1 cellular context compared by ENCODE assay signal in the genomic region with DNA sequence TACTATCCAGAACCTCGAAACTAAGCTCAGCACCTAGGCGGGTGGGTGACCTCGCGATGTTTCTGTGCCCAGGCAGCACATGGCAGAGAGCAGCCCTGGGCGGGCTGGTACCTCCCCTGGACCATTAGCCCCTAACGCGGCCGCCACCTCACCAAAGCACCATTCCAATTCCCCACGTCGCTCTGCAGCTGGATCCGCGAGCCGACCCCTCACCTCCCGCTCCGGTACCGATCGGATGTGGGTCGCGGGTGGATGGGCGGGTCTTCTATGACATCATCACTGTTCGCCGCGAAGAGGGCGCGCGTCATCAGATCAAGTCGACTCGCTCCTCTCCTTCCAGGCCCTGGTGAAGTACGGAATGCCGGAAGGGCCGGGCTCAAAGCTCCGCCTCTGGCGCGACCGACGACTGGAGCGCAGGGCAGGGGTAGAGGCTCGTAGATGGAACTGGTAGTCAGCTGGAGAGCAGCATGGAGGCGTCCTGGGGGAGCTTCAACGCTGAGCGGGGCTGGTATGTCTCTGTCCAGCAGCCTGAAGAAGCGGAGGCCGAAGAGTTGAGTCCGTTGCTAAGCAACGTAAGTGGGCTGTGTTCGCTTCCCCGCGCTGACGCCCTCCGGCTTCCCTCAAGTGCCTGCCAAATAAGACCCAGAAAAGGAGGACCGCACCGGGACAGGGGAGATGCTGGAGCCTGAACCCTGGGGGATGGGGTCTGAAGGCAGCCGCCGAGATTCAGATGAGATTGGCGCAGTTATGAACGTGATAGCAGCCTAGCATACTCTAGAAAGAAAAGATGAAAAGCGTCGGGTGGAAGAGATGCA.
A peak's percentile ranks its signal among the peaks of the same experiment; 100 is the strongest.
TF ChIP-seq lines count a peak whose summit lies in the region.

SLC38A6 (plus strand) TSS at position 435 of the 815 bp plus-strand sequence; CDS start at position 468, 33 bp downstream.
TRMT5 (minus strand) TSS at position 269 of the 815 bp plus-strand sequence; CDS start at position 163, 106 bp downstream.

TF ChIP-seq in K562, 482 proteins besides CTCF, POLR2A, EP300 and RAD21 (continued from another document and continues in another):
- TF ChIP-seq CBFA2T3 (IDR thresholded peaks at IDR 0.05) (0 out of 2 replicates have a peak, but pooled peaks have one; percentile 2), CREM (IDR thresholded peaks at IDR 0.05; ENCODE audit: low read depth) (peak; percentile 100), XRCC4 (IDR thresholded peaks at IDR 0.05; ENCODE audit: extremely low read depth, insufficient read depth, insufficient read length) (no peak), SP2 (IDR thresholded peaks at IDR 0.05; ENCODE audit: extremely low read depth, low read depth, low read length, poor library complexity, severe bottlenecking) (no peak), TRIM28 (IDR thresholded peaks at IDR 0.05) (peak; percentile 72; the same call in 1 of the 2 replicates), MYNN (IDR thresholded peaks at IDR 0.05) (0 out of 2 replicates have a peak, but pooled peaks have one; percentile 18), MYNN (CRISPR knock-in tag; IDR thresholded peaks at IDR 0.05) (no peak), ZNF592 (IDR thresholded peaks at IDR 0.05) (0 out of 2 replicates have a peak, but pooled peaks have one; percentile 4), MYC (IDR thresholded peaks at IDR 0.05; ENCODE audit: low read depth, low read length) (peak; percentile 72; the same call in 1 of the 2 replicates), MYC (CRISPR knock-in tag; IDR thresholded peaks at IDR 0.05; ENCODE audit: borderline replicate concordance, low read depth) (0 out of 2 replicates have a peak, but pooled peaks have one; percentile 43), ZFX (CRISPR knock-in tag; IDR thresholded peaks at IDR 0.05) (peak; percentile 66), KAT7 (CRISPR knock-in tag; IDR thresholded peaks at IDR 0.05; ENCODE audit: borderline replicate concordance) (peak; percentile 95), ZC3H4 (CRISPR knock-in tag; IDR thresholded peaks at IDR 0.05; ENCODE audit: borderline replicate concordance) (no peak), ZNF134 (CRISPR knock-in tag; conservative IDR thresholded peaks at IDR 0.05) (0 out of 2 replicates have a peak, but pooled peaks have one; percentile 35), SP1 (CRISPR knock-in tag; IDR thresholded peaks at IDR 0.05) (peak; percentile 88), NCOR1 (IDR thresholded peaks at IDR 0.05) (no peak), ZNF24 (IDR thresholded peaks at IDR 0.05) (peak; percentile 41; the same call in 1 of the 2 replicates), C11orf30 (IDR thresholded peaks at IDR 0.05; ENCODE audit: low read depth) (peak; percentile 88), SUPT5H (IDR thresholded peaks at IDR 0.05) (peak; percentile 81), WHSC1 (IDR thresholded peaks at IDR 0.05; ENCODE audit: low read length) (no peak), PHF20 (IDR thresholded peaks at IDR 0.05; ENCODE audit: partially characterized antibody) (peak; percentile 65), ZBTB17 (CRISPR knock-in tag; IDR thresholded peaks at IDR 0.05) (no peak), GABPB1 (CRISPR knock-in tag; IDR thresholded peaks at IDR 0.05) (peak; percentile 66; the same call in 1 of the 2 replicates), THRAP3 (IDR thresholded peaks at IDR 0.05; ENCODE audit: borderline replicate concordance) (no peak)
- TF ChIP-seq, protein P1, sequence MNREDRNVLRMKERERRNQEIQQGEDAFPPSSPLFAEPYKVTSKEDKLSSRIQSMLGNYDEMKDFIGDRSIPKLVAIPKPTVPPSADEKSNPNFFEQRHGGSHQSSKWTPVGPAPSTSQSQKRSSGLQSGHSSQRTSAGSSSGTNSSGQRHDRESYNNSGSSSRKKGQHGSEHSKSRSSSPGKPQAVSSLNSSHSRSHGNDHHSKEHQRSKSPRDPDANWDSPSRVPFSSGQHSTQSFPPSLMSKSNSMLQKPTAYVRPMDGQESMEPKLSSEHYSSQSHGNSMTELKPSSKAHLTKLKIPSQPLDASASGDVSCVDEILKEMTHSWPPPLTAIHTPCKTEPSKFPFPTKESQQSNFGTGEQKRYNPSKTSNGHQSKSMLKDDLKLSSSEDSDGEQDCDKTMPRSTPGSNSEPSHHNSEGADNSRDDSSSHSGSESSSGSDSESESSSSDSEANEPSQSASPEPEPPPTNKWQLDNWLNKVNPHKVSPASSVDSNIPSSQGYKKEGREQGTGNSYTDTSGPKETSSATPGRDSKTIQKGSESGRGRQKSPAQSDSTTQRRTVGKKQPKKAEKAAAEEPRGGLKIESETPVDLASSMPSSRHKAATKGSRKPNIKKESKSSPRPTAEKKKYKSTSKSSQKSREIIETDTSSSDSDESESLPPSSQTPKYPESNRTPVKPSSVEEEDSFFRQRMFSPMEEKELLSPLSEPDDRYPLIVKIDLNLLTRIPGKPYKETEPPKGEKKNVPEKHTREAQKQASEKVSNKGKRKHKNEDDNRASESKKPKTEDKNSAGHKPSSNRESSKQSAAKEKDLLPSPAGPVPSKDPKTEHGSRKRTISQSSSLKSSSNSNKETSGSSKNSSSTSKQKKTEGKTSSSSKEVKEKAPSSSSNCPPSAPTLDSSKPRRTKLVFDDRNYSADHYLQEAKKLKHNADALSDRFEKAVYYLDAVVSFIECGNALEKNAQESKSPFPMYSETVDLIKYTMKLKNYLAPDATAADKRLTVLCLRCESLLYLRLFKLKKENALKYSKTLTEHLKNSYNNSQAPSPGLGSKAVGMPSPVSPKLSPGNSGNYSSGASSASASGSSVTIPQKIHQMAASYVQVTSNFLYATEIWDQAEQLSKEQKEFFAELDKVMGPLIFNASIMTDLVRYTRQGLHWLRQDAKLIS (CRISPR knock-in tag; IDR thresholded peaks at IDR 0.05): 0 out of 2 replicates have a peak, but pooled peaks have one; percentile 29
- TF ChIP-seq, protein P2, sequence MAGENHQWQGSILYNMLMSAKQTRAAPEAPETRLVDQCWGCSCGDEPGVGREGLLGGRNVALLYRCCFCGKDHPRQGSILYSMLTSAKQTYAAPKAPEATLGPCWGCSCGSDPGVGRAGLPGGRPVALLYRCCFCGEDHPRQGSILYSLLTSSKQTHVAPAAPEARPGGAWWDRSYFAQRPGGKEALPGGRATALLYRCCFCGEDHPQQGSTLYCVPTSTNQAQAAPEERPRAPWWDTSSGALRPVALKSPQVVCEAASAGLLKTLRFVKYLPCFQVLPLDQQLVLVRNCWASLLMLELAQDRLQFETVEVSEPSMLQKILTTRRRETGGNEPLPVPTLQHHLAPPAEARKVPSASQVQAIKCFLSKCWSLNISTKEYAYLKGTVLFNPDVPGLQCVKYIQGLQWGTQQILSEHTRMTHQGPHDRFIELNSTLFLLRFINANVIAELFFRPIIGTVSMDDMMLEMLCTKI (IDR thresholded peaks at IDR 0.05; ENCODE audit: partially characterized antibody): no peak
- TF ChIP-seq, protein P3, sequence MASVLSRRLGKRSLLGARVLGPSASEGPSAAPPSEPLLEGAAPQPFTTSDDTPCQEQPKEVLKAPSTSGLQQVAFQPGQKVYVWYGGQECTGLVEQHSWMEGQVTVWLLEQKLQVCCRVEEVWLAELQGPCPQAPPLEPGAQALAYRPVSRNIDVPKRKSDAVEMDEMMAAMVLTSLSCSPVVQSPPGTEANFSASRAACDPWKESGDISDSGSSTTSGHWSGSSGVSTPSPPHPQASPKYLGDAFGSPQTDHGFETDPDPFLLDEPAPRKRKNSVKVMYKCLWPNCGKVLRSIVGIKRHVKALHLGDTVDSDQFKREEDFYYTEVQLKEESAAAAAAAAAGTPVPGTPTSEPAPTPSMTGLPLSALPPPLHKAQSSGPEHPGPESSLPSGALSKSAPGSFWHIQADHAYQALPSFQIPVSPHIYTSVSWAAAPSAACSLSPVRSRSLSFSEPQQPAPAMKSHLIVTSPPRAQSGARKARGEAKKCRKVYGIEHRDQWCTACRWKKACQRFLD (CRISPR knock-in tag; IDR thresholded peaks at IDR 0.05): peak; percentile 62; the same call in 1 of the 2 replicates
- TF ChIP-seq, protein P4, sequence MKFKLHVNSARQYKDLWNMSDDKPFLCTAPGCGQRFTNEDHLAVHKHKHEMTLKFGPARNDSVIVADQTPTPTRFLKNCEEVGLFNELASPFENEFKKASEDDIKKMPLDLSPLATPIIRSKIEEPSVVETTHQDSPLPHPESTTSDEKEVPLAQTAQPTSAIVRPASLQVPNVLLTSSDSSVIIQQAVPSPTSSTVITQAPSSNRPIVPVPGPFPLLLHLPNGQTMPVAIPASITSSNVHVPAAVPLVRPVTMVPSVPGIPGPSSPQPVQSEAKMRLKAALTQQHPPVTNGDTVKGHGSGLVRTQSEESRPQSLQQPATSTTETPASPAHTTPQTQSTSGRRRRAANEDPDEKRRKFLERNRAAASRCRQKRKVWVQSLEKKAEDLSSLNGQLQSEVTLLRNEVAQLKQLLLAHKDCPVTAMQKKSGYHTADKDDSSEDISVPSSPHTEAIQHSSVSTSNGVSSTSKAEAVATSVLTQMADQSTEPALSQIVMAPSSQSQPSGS (CRISPR knock-in tag; IDR thresholded peaks at IDR 0.05): 0 out of 2 replicates have a peak, but pooled peaks have one; percentile 21
- TF ChIP-seq, protein P5, sequence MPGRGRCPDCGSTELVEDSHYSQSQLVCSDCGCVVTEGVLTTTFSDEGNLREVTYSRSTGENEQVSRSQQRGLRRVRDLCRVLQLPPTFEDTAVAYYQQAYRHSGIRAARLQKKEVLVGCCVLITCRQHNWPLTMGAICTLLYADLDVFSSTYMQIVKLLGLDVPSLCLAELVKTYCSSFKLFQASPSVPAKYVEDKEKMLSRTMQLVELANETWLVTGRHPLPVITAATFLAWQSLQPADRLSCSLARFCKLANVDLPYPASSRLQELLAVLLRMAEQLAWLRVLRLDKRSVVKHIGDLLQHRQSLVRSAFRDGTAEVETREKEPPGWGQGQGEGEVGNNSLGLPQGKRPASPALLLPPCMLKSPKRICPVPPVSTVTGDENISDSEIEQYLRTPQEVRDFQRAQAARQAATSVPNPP (IDR thresholded peaks at IDR 0.05; ENCODE audit: borderline replicate concordance, insufficient read depth, insufficient read length): no peak
- TF ChIP-seq, protein P6, sequence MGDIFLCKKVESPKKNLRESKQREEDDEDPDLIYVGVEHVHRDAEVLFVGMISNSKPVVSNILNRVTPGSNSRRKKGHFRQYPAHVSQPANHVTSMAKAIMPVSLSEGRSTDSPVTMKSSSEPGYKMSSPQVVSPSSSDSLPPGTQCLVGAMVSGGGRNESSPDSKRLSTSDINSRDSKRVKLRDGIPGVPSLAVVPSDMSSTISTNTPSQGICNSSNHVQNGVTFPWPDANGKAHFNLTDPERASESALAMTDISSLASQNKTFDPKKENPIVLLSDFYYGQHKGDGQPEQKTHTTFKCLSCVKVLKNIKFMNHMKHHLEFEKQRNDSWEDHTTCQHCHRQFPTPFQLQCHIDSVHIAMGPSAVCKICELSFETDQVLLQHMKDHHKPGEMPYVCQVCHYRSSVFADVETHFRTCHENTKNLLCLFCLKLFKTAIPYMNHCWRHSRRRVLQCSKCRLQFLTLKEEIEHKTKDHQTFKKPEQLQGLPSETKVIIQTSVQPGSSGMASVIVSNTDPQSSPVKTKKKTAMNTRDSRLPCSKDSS (IDR thresholded peaks at IDR 0.05; ENCODE audit: low read depth, partially characterized antibody): no peak
- TF ChIP-seq, protein P7, sequence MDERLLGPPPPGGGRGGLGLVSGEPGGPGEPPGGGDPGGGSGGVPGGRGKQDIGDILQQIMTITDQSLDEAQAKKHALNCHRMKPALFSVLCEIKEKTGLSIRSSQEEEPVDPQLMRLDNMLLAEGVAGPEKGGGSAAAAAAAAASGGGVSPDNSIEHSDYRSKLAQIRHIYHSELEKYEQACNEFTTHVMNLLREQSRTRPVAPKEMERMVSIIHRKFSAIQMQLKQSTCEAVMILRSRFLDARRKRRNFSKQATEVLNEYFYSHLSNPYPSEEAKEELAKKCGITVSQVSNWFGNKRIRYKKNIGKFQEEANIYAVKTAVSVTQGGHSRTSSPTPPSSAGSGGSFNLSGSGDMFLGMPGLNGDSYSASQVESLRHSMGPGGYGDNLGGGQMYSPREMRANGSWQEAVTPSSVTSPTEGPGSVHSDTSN (CRISPR knock-in tag; IDR thresholded peaks at IDR 0.05; ENCODE audit: low read depth): no peak
- TF ChIP-seq, protein P7 (tag; conservative IDR thresholded peaks at IDR 0.05; ENCODE audit: low read depth): no peak
- TF ChIP-seq, protein P8, sequence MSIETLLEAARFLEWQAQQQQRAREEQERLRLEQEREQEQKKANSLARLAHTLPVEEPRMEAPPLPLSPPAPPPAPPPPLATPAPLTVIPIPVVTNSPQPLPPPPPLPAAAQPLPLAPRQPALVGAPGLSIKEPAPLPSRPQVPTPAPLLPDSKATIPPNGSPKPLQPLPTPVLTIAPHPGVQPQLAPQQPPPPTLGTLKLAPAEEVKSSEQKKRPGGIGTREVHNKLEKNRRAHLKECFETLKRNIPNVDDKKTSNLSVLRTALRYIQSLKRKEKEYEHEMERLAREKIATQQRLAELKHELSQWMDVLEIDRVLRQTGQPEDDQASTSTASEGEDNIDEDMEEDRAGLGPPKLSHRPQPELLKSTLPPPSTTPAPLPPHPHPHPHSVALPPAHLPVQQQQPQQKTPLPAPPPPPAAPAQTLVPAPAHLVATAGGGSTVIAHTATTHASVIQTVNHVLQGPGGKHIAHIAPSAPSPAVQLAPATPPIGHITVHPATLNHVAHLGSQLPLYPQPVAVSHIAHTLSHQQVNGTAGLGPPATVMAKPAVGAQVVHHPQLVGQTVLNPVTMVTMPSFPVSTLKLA (conservative IDR thresholded peaks at IDR 0.05): peak; percentile 63 to 84
